Comparison of ENCODE assay signal across 1 cellular context in the genomic region with DNA sequence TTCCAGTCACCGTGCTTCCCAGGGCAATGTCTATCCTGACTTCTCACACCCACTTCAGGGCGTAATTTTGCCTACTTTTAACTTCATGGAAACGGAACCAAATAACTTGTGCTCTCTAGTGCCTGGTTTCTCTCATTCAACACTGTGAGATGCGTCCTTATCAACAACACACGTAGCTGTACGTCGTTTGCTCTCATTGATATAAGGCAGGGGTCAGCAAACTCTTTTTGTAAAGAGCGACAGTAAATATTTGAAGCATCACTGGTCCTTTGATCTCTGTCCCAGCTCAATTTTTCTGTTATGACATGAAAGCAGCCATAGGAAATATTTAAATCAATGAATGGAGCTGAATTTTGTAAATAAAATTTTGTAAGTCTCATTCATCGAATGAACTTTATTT.
TF ChIP-seq lines count a peak whose summit lies in the region.

No MANE protein-coding gene starts in this region.

TF ChIP-seq in H1, 55 proteins besides CTCF, POLR2A, EP300 and RAD21 (continued from another document):
- TF ChIP-seq E2F6 (IDR thresholded peaks at IDR 0.05) (no peak), BCL11A (IDR thresholded peaks at IDR 0.05; ENCODE audit: low read depth in 2 of 2, low read length in 2 of 2) (no peak)
